8 cellular contexts compared by ENCODE assay signal in the genomic region with DNA sequence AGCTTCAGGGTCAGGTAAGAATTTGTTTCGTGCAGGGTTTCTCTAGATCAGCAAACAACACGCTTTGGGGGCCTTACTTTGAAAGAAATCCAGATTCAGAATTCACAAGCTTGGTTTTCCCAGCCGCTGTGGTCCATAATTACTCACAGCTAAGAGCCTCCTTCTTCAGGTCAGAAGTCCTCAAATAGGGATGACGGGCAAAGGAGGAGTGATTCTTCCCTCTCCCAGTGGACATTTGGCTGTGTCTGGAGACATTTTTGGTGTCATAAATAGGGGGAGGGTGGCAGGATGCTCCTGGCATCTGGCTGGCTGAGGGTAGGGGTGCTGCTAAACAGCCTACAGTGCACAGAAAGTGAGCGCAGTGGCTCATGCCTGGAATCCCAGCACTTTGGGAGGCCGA.
"Had no signal": no experiment of that assay in that cellular context is flagged by ENCODE, and none has a peak within 500 bp of the region (broad histone marks: within the 10 kb centered on the region; RNA-seq: fewer than 3 reads in every experiment).

No MANE protein-coding gene starts in this region.

- H3K9ac ChIP-seq: GM23248 had no signal

- H2AFZ ChIP-seq: GM23248 had no signal

- FAIRE-seq: H54 had no signal

- H3K4me3 ChIP-seq: GM23248, HAP-1 had no signal

- H3K36me3 ChIP-seq: HAP-1 had no signal

- DNase-seq: GM23248, GOT3, H7, HCEC 1CT, HFFc6 had no signal

- H3K27ac ChIP-seq: GM23248 had no signal

- ATAC-seq: HCT116 had no signal
